ENCODE assay signal across 16 cellular contexts in the genomic region with DNA sequence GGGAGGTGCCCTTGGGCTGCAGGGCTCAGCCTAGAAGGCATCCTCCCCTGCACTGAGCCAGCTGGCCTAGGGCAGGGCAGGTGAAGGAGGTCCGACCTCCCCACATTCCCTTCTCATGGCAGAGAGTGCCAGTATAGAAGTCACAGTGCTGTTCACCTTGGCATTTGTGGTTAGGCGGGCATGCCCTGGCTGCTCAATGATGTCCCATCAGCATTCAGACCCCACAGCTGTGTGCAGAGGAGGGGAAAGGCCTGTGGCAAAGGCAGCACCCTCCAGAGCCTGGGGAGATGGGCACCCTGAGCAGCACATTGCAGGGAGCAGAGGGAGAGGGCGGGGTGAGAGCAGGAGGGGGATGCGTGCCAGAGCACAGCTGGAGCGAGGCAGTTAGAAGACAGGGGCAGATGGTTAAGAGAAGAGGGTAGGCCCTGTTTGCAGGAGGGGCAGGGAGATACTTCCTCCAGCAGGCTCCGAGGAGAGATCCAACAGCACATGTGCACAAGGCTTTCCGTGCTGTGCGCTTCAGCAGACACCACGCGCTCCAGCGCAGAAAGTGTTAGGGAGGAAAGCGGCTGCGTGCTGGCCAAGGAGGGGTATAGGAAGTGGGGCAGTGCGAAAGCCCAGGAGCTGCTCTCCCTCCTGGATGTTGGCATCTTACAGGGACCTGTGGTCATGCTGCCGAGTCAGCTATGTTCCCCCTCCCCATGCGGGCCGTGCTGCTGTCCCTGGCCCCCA.
"Had no signal": no experiment of that assay in that cellular context is flagged by ENCODE, and none has a peak within 500 bp of the region (broad histone marks: within the 10 kb centered on the region; RNA-seq: fewer than 3 reads in every experiment).

No MANE protein-coding gene starts in this region.

- H3K27ac ChIP-seq: gastroesophageal sphincter, heart left ventricle, tibial artery had no signal

- ATAC-seq: activated CD8-positive, alpha-beta memory T cell treated with anti-CD3 and anti-CD28 coated beads, Interleukin-2, amount 10 ng/mL, durations not matched to agents 7 days and 5 days; gastroesophageal sphincter; heart left ventricle; mucosa of descending colon had no signal

- H3K36me3 ChIP-seq: heart left ventricle had no signal

- H3K9me3 ChIP-seq: mucosa of descending colon had no signal

- DNase-seq: activated B cell treated with CpG ODN at 0.5 μM for 24 hours; activated CD4-positive, alpha-beta memory T cell treated with anti-CD3 and anti-CD28 coated beads, Interleukin-2, amount 10 ng/mL, durations not matched to agents 7 days and 5 days; activated CD4-positive, alpha-beta T cell treated with anti-CD3 and anti-CD28 coated beads for 4 hours; activated CD8-positive, alpha-beta memory T cell treated with anti-CD3 and anti-CD28 coated beads, Interleukin-2, amount 10 ng/mL, durations not matched to agents 7 days and 5 days; activated naive CD8-positive, alpha-beta T cell treated with anti-CD3 and anti-CD28 coated beads for 36 hours; amniotic stem cell; effector CD4-positive, alpha-beta T cell; kidney glomerular epithelial cell; mesenchymal stem cell; mucosa of descending colon; naive B cell; stimulated activated CD4-positive, alpha-beta T cell treated with anti-CD3 and anti-CD28 coated beads, Interleukin-2, amount 100 ng/mL, for 24 hours; stimulated activated naive CD4-positive, alpha-beta T cell treated with Interleukin-2 at 50 U/mL for 16 hours; tibial artery had no signal

- H3K27me3 ChIP-seq: gastroesophageal sphincter, heart left ventricle, tibial artery had no signal

- H3K4me1 ChIP-seq: gastroesophageal sphincter, heart left ventricle, tibial artery had no signal

- H3K4me3 ChIP-seq: gastroesophageal sphincter, heart left ventricle, mucosa of descending colon, tibial artery had no signal
